ENCODE assay signal across 16 cellular contexts in genomic region chr18:3985664-3986063, GRCh38.
DNase-seq lines count a peak whose midpoint lies in the region; ATAC-seq and TF ChIP-seq lines count a peak whose summit lies in the region.
"Had no signal": no experiment of that assay in that cellular context is flagged by ENCODE, and none has a peak within 500 bp of the region (broad histone marks: within the 10 kb centered on the region; RNA-seq: fewer than 3 reads in every experiment).

No MANE protein-coding gene starts in this region.

- H2AFZ ChIP-seq in mammary epithelial cell (ENCODE audit: low read depth, low read length), result peak overlapping the region; percentile 14

- BruUV-seq in mammary epithelial cell (replicated peaks; lab: Mats Ljungman, UMichigan), result no TSS peak

- no peaks in the 10 kb centered on the region for H3K9me3 Mint-ChIP-seq in activated T-cell treated with anti-CD3 and anti-CD28 coated beads, Interleukin-2, amount 50 U/mL, for 4 hours

- CTCF ChIA-PET in BJ (lab: Yijun Ruan, JAX) (interaction anchor here (0.7 to 5.0 kb wide), 7 partner anchors 9 to 214 kb away, joined by 3 to 38 read pairs (median 4); no protein-coding TSS in a partner anchor), mammary epithelial cell (lab: Charles Lee; ENCODE audit: low non-redundant PET) (no interaction called here)

- peaks cover 4% of the 10 kb centered on the region for H3K27me3 Mint-ChIP-seq in activated T-cell treated with anti-CD3 and anti-CD28 coated beads, Interleukin-2, amount 50 U/mL, for 4 hours (ENCODE audit: low read depth)

- no peaks in the 10 kb centered on the region for H3K79me2 ChIP-seq in mammary epithelial cell (ENCODE audit: insufficient read depth, low read length)

- POLR2A ChIA-PET in BJ (lab: Charles Lee), result no interaction called here

- dilution Hi-C loops in mammary epithelial cell (cut with HindIII; ENCODE audit: low sequenced_read_pairs), result loop anchor here (25.0 kb wide), 2 partner anchors 223 to 698 kb away; no protein-coding TSS in a partner anchor

- H3K36me3 Mint-ChIP-seq in activated T-cell treated with anti-CD3 and anti-CD28 coated beads, Interleukin-2, amount 50 U/mL, for 4 hours (ENCODE audit: insufficient read depth), result no peaks in the 10 kb centered on the region

- H3K4me3 Mint-ChIP-seq in activated T-cell treated with anti-CD3 and anti-CD28 coated beads, Interleukin-2, amount 50 U/mL, for 4 hours, result no peak overlapping the region

- DNase-seq in BJ (ENCODE audit: low read depth), result peak; percentile 72
- DNase-seq in HT1080 (ENCODE audit: low read depth), result peak; percentile 40
- DNase-seq in mammary epithelial cell, result peak; percentile 85
- no peak for DNase-seq in kidney epithelial cell (ENCODE audit: low read depth)
- DNase-seq in H7, result no peak
- no peak for DNase-seq in activated T-cell treated with anti-CD3 and anti-CD28 coated beads, Interleukin-2, amount 50 U/mL, for 4 hours
- DNase-seq in activated CD4-positive, alpha-beta T cell treated with anti-CD3 and anti-CD28 coated beads for 1 hour, result no peak
- no peak for DNase-seq in GM20000 (ENCODE audit: low spot score)
- DNase-seq: activated CD4-positive, alpha-beta T cell treated with anti-CD3 and anti-CD28 coated beads, Interleukin-2, amount 50 U/mL, for 1 hour; COR-L47; effector CD8-positive, alpha-beta T cell; lower lobe of right lung; NCI-H2171 had no signal

- H3K4me3 ChIP-seq in BJ (ENCODE audit: low read depth, low read length) (no peak overlapping the region), mammary epithelial cell (replicated peaks in 1 of 3; ENCODE audit: insufficient read depth in 1 of 3, low read depth in 2 of 3, low read length in 3 of 3) (no peak overlapping the region), kidney epithelial cell (ENCODE audit: low read depth, low read length) (no peak overlapping the region), H7 (ENCODE audit: insufficient read depth, low read depth, low read length) (no peak overlapping the region)
- H3K4me3 ChIP-seq: ascending aorta, lower lobe of right lung, skin epidermis, suprapubic skin had no signal

- no peak overlapping the region for H3K9ac ChIP-seq in mammary epithelial cell (ENCODE audit: insufficient read depth, low read length)

- TF ChIP-seq CTCF in BJ (IDR thresholded peaks at IDR 0.05; ENCODE audit: insufficient read depth, low read depth, low read length) (no peak), mammary epithelial cell (conservative IDR thresholded peaks at IDR 0.05 in 1 of 2, IDR thresholded peaks at IDR 0.05 in 1 of 2; ENCODE audit: extremely low read depth in 1 of 2, insufficient read depth in 1 of 2, low read depth in 1 of 2, low read length in 2 of 2) (no peak), kidney epithelial cell (IDR thresholded peaks at IDR 0.05; ENCODE audit: insufficient read depth, low read length, poor library complexity, severe bottlenecking) (peak; percentile 10), GM20000 (IDR thresholded peaks at IDR 0.05; ENCODE audit: extremely low read depth, missing control alignments) (no peak)

- H3K27ac ChIP-seq in mammary epithelial cell (ENCODE audit: insufficient read depth, low read depth, low read length), result peak overlapping the region; percentile 98
- H3K27ac ChIP-seq: lower lobe of right lung, suprapubic skin had no signal

- no peaks in the 10 kb centered on the region for H4K20me1 ChIP-seq in mammary epithelial cell (ENCODE audit: insufficient read depth, low read length)

- WGBS in mammary epithelial cell (ENCODE audit: low coverage, missing lambda C conversion rate), result 93% methylated on average over 2 of the region's 2 CpGs

- in situ Hi-C loops in mammary epithelial cell (cut with MboI; ENCODE audit: low sequenced_read_pairs in 2 of 2), result loop anchor here (10.0 to 25.0 kb wide), 4 partner anchors 111 to 698 kb away; no protein-coding TSS in a partner anchor

- peak overlapping the region; percentile 51 for H3K4me2 ChIP-seq in mammary epithelial cell (ENCODE audit: insufficient read depth, low read depth, low read length)

- no peaks in the 10 kb centered on the region for H3K9me3 ChIP-seq in mammary epithelial cell (replicated peaks; ENCODE audit: insufficient read depth, low read length)
- H3K9me3 ChIP-seq: ascending aorta, lower lobe of right lung, suprapubic skin had no signal

- no peaks in the 10 kb centered on the region for H3K36me3 ChIP-seq in BJ (ENCODE audit: control insufficient read depth, insufficient read depth, low read length)
- no peaks in the 10 kb centered on the region for H3K36me3 ChIP-seq in mammary epithelial cell (ENCODE audit: insufficient read depth, low read length)
- H3K36me3 ChIP-seq in kidney epithelial cell (ENCODE audit: control insufficient read depth, insufficient read depth, low read length), result no peaks in the 10 kb centered on the region
- no peaks in the 10 kb centered on the region for H3K36me3 ChIP-seq in H7 (replicated peaks; ENCODE audit: control insufficient read depth, insufficient read depth, low read length)
- H3K36me3 ChIP-seq: ascending aorta, lower lobe of right lung, suprapubic skin had no signal

- ATAC-seq in activated T-cell treated with anti-CD3 and anti-CD28 coated beads, Interleukin-2, amount 50 U/mL, for 4 hours, result no peak
- ATAC-seq: lower lobe of right lung had no signal

- H3K4me1 Mint-ChIP-seq in activated T-cell treated with anti-CD3 and anti-CD28 coated beads, Interleukin-2, amount 50 U/mL, for 4 hours (ENCODE audit: low read depth), result peaks cover 18% of the 10 kb centered on the region

- H3K27me3 ChIP-seq in BJ (ENCODE audit: control insufficient read depth, insufficient read depth, low read length) (no peaks in the 10 kb centered on the region), mammary epithelial cell (ENCODE audit: insufficient read depth, low read length) (no peaks in the 10 kb centered on the region), kidney epithelial cell (ENCODE audit: control insufficient read depth, insufficient read depth, low read length) (no peaks in the 10 kb centered on the region), H7 (ENCODE audit: control insufficient read depth, insufficient read depth, low read length) (no peaks in the 10 kb centered on the region)
- H3K27me3 ChIP-seq: ascending aorta, suprapubic skin had no signal

- H3K4me1 ChIP-seq in mammary epithelial cell (ENCODE audit: insufficient read depth, low read length), result peaks cover 38% of the 10 kb centered on the region
- H3K4me1 ChIP-seq: lower lobe of right lung, suprapubic skin had no signal

- intact Hi-C loops in mammary epithelial cell (cut with micrococcal nuclease), result loop anchor here (5.0 to 10.0 kb wide), 4 partner anchors 68 to 721 kb away; partner anchors contain the start of genes MYL12B and TGIF1

Comparison
In these comparisons a context has a peak if more than half of its experiments do, and no peak if none do; other contexts are left out.
1. DNase-seq: peak in BJ (single experiment), HT1080 (single experiment) and mammary epithelial cell (single experiment); none in kidney epithelial cell (single experiment), H7 (single experiment), activated T-cell treated with anti-CD3 and anti-CD28 coated beads, Interleukin-2, amount 50 U/mL, for 4 hours (single experiment), activated CD4-positive, alpha-beta T cell treated with anti-CD3 and anti-CD28 coated beads for 1 hour (single experiment) and GM20000 (single experiment).